14 cellular contexts compared by ENCODE assay signal in genomic region chr4:127624176-127624575, GRCh38. TPM values are rescaled to one million over a fixed set of nuclear protein-coding genes. Genes with fewer than 3 reads are reported as not detected.
DNase-seq lines count a peak whose midpoint lies in the region; ATAC-seq and TF ChIP-seq lines count a peak whose summit lies in the region.
"Had no signal": no experiment of that assay in that cellular context is flagged by ENCODE, and none has a peak within 500 bp of the region (broad histone marks: within the 10 kb centered on the region; RNA-seq: fewer than 3 reads in every experiment).

No MANE protein-coding gene starts in this region.

- H3K79me1 ChIP-seq in mesendoderm (ENCODE audit: low read length): no peaks in the 10 kb centered on the region

- 71% methylated on average over 8 of the region's 8 CpGs for WGBS in SK-N-SH (ENCODE audit: low lambda C conversion rate)
- WGBS in mesendoderm (ENCODE audit: extremely low coverage, insufficient coverage, low lambda C conversion rate): no CpG with 5 or more reads among the region's 8 CpGs

- no peak overlapping the region for H3K27ac ChIP-seq in SK-N-SH (ENCODE audit: low read depth in 2 of 2, low read length in 1 of 2)
- H3K27ac ChIP-seq in brain microvascular endothelial cell: no peak overlapping the region
- H3K27ac ChIP-seq in CD4-positive, alpha-beta memory T cell (ENCODE audit: low read depth, low read length): no peak overlapping the region
- no peak overlapping the region for H3K27ac ChIP-seq in mesendoderm (ENCODE audit: low read depth, low read length)
- H3K27ac ChIP-seq: right lobe of liver had no signal

- H3K9ac ChIP-seq in SK-N-SH (no peak overlapping the region), mesendoderm (ENCODE audit: low read length) (no peak overlapping the region)

- peaks cover 10% of the 10 kb centered on the region for H3K4me1 Mint-ChIP-seq in mesothelial cell of epicardium
- peaks cover 0 to 15% (median 3%) of the 10 kb centered on the region in 4 donors for H3K4me1 Mint-ChIP-seq in CD4-positive, alpha-beta memory T cell
- H3K4me1 Mint-ChIP-seq in activated CD4-positive, alpha-beta memory T cell treated with anti-CD3 and anti-CD28 coated beads, Interleukin-2, amount 10 ng/mL, durations not matched to agents 7 days and 5 days: peaks cover 6% of the 10 kb centered on the region

- DNase-seq in SK-N-SH (no peak), brain microvascular endothelial cell (no peak), mesothelial cell of epicardium (ENCODE audit: low spot score in 2 of 2, unreplicated experiment in 2 of 2) (no peak), mesendoderm (no peak)
- no peak for DNase-seq in CD4-positive, alpha-beta memory T cell
- no peak for DNase-seq in activated CD4-positive, alpha-beta memory T cell treated with anti-CD3 and anti-CD28 coated beads, Interleukin-2, amount 10 ng/mL, durations not matched to agents 7 days and 5 days
- DNase-seq: activated naive CD4-positive, alpha-beta T cell treated with Interleukin-2 at 50 U/mL for 16 hours; effector CD4-positive, alpha-beta T cell; NCI-H1048; right lobe of liver had no signal

- H2AK5ac ChIP-seq in mesendoderm (ENCODE audit: low read length): no peak overlapping the region

- no peak overlapping the region for H3K27ac Mint-ChIP-seq in mesothelial cell of epicardium
- H3K27ac Mint-ChIP-seq in CD4-positive, alpha-beta memory T cell: no peak overlapping the region
- H3K27ac Mint-ChIP-seq in activated CD4-positive, alpha-beta memory T cell treated with anti-CD3 and anti-CD28 coated beads, Interleukin-2, amount 10 ng/mL, durations not matched to agents 7 days and 5 days: no peak overlapping the region
- H3K27ac Mint-ChIP-seq: activated CD8-positive, alpha-beta T cell treated with anti-CD3 and anti-CD28 coated beads for 36 hours; T-helper 1 cell treated with Interleukin-12 subunit alpha and Interleukin-12 subunit beta and Interleukin-4 antibody, amounts not matched to agents 30 μg/mL and 1 μg/mL, for 36 hours had no signal

- H4K5ac ChIP-seq in mesendoderm (ENCODE audit: low read length): no peak overlapping the region

- no peaks in the 10 kb centered on the region for H4K20me1 ChIP-seq in SK-N-SH (ENCODE audit: insufficient read depth)

- POLR2A ChIA-PET in SK-N-SH (lab: Yijun Ruan, JAX): no interaction called here
- POLR2A ChIA-PET in CD4-positive, alpha-beta memory T cell (lab: Charles Lee; ENCODE audit: partially characterized antibody): no interaction called here
- POLR2A ChIA-PET in activated CD4-positive, alpha-beta memory T cell treated with anti-CD3 and anti-CD28 coated beads, Interleukin-2, amount 10 ng/mL, durations not matched to agents 7 days and 5 days (lab: Charles Lee): interaction anchor here (0.8 kb wide), 1 partner anchor 9 kb away, joined by 3 read pairs; no protein-coding TSS in a partner anchor

- 0 out of 2 replicates have a peak overlapping the region, but pooled peaks have one; percentile 78 for H2AFZ ChIP-seq in SK-N-SH (ENCODE audit: low read depth)

- no peak for TF ChIP-seq EP300 in SK-N-SH (IDR thresholded peaks at IDR 0.05; ENCODE audit: borderline replicate concordance in 1 of 2, low read depth in 1 of 2, low read length in 1 of 2)

- H3K9me2 ChIP-seq in SK-N-SH: no peaks in the 10 kb centered on the region

- intact Hi-C loops in CD4-positive, alpha-beta memory T cell (cut with micrococcal nuclease): no loop called here

- no peak overlapping the region for H3K4ac ChIP-seq in mesendoderm (ENCODE audit: low read depth, low read length)

- no peaks in the 10 kb centered on the region for H3K9me3 Mint-ChIP-seq in mesothelial cell of epicardium
- H3K9me3 Mint-ChIP-seq in CD4-positive, alpha-beta memory T cell: peaks cover 0 to 4% (median 0%) of the 10 kb centered on the region in 8 donors
- no peaks in the 10 kb centered on the region for H3K9me3 Mint-ChIP-seq in activated CD4-positive, alpha-beta memory T cell treated with anti-CD3 and anti-CD28 coated beads, Interleukin-2, amount 10 ng/mL, durations not matched to agents 7 days and 5 days
- H3K9me3 Mint-ChIP-seq: activated CD8-positive, alpha-beta T cell treated with anti-CD3 and anti-CD28 coated beads for 36 hours; T-helper 1 cell treated with Interleukin-12 subunit alpha and Interleukin-12 subunit beta and Interleukin-4 antibody, amounts not matched to agents 30 μg/mL and 1 μg/mL, for 36 hours had no signal

- in situ Hi-C loops in brain microvascular endothelial cell (cut with HindIII; ENCODE audit: low pct_ligation_motif_present, low sequenced_read_pairs): loop anchor here (25.0 kb wide), 1 partner anchor 113 kb away; the partner anchor contains the start of gene SLC25A31

- H3F3A ChIP-seq in SK-N-SH (replicated peaks; ENCODE audit: insufficient read depth): no peaks in the 10 kb centered on the region

- no peak for TF ChIP-seq RAD21 in SK-N-SH (IDR thresholded peaks at IDR 0.05; ENCODE audit: low read length)

- no peak overlapping the region for H3K4me2 ChIP-seq in SK-N-SH
- H3K4me2 ChIP-seq in mesendoderm (ENCODE audit: low read length): no peak overlapping the region

- no peaks in the 10 kb centered on the region for H3K79me2 ChIP-seq in SK-N-SH (ENCODE audit: insufficient read depth)
- H3K79me2 ChIP-seq in mesendoderm (ENCODE audit: control insufficient read depth, insufficient read depth, low read length): no peaks in the 10 kb centered on the region

- H3K4me3 Mint-ChIP-seq in mesothelial cell of epicardium: peak overlapping the region; percentile 77
- peak overlapping the region in 2 of 8 donors; percentile 16 to 56 for H3K4me3 Mint-ChIP-seq in CD4-positive, alpha-beta memory T cell
- H3K4me3 Mint-ChIP-seq in activated CD4-positive, alpha-beta memory T cell treated with anti-CD3 and anti-CD28 coated beads, Interleukin-2, amount 10 ng/mL, durations not matched to agents 7 days and 5 days: no peak overlapping the region
- H3K4me3 Mint-ChIP-seq: T-helper 1 cell treated with Interleukin-12 subunit alpha and Interleukin-12 subunit beta and Interleukin-4 antibody, amounts not matched to agents 30 μg/mL and 1 μg/mL, for 36 hours had no signal

- H3K27me3 ChIP-seq in SK-N-SH (ENCODE audit: insufficient read depth) (peaks cover 9% of the 10 kb centered on the region), brain microvascular endothelial cell (replicated peaks) (no peaks in the 10 kb centered on the region), mesendoderm (ENCODE audit: insufficient read depth, low read length, poor library complexity) (peaks cover 9% of the 10 kb centered on the region)
- H3K27me3 ChIP-seq in CD4-positive, alpha-beta memory T cell (ENCODE audit: insufficient read depth, low read length): peaks cover 9% of the 10 kb centered on the region

- peaks cover 80% of the 10 kb centered on the region for H3K27me3 Mint-ChIP-seq in mesothelial cell of epicardium (ENCODE audit: low read depth)
- peaks cover 27 to 30% of the 10 kb centered on the region in 2 donors for H3K27me3 Mint-ChIP-seq in CD4-positive, alpha-beta memory T cell
- H3K27me3 Mint-ChIP-seq in activated CD4-positive, alpha-beta memory T cell treated with anti-CD3 and anti-CD28 coated beads, Interleukin-2, amount 10 ng/mL, durations not matched to agents 7 days and 5 days: peaks cover 39% of the 10 kb centered on the region

- no peak overlapping the region for H2BK15ac ChIP-seq in mesendoderm (replicated peaks; ENCODE audit: low read depth)

- H3K18ac ChIP-seq in mesendoderm (ENCODE audit: low read length): no peak overlapping the region

- H2BK120ac ChIP-seq in mesendoderm (ENCODE audit: low read depth, low read length): no peak overlapping the region

- no peaks in the 10 kb centered on the region for H3K9me3 ChIP-seq in SK-N-SH
- H3K9me3 ChIP-seq in CD4-positive, alpha-beta memory T cell (ENCODE audit: control insufficient read depth in 1 of 2, low read length in 2 of 2): no peaks in the 10 kb centered on the region
- H3K9me3 ChIP-seq: right lobe of liver had no signal

- no peak overlapping the region for H3K23ac ChIP-seq in mesendoderm (ENCODE audit: low read length)

- H4K8ac ChIP-seq in mesendoderm (ENCODE audit: low read depth, low read length): no peak overlapping the region

- H3K56ac ChIP-seq in mesendoderm (ENCODE audit: low read length): no peak overlapping the region

- CTCF ChIA-PET in SK-N-SH (lab: Yijun Ruan, JAX): interaction anchor here (2.4 to 3.6 kb wide), 2 partner anchors 19 to 109 kb away, joined by 15 to 27 read pairs; no protein-coding TSS in a partner anchor
- CTCF ChIA-PET in CD4-positive, alpha-beta memory T cell (lab: Charles Lee; ENCODE audit: partially characterized antibody): no interaction called here
- CTCF ChIA-PET in activated CD4-positive, alpha-beta memory T cell treated with anti-CD3 and anti-CD28 coated beads, Interleukin-2, amount 10 ng/mL, durations not matched to agents 7 days and 5 days (lab: Charles Lee): no interaction called here

- TF ChIP-seq CTCF in SK-N-SH (IDR thresholded peaks at IDR 0.05) (no peak), brain microvascular endothelial cell (IDR thresholded peaks at IDR 0.05; ENCODE audit: low read depth, low read length, missing control alignments) (no peak), mesothelial cell of epicardium (IDR thresholded peaks at IDR 0.05; ENCODE audit: unreplicated experiment) (no peak)

- no peak for ATAC-seq in SK-N-SH treated with all-trans-retinoic acid at 6 μM for 48 hours
- ATAC-seq in HG02970 (IDR thresholded peaks at IDR 0.05; ENCODE audit: low FRiP score, unreplicated experiment): no peak
- ATAC-seq: activated CD8-positive, alpha-beta T cell treated with anti-CD3 and anti-CD28 coated beads for 36 hours had no signal

- H3K4me1 ChIP-seq in SK-N-SH (ENCODE audit: control insufficient read depth in 1 of 2, insufficient read depth in 2 of 2, low read depth in 1 of 2, low read length in 1 of 2) (peaks cover 0 to 3% of the 10 kb centered on the region in 2 experiments; a peak in 1 of 4 replicates), mesendoderm (ENCODE audit: control insufficient read depth, low read depth, low read length) (no peaks in the 10 kb centered on the region)
- no peaks in the 10 kb centered on the region for H3K4me1 ChIP-seq in CD4-positive, alpha-beta memory T cell (ENCODE audit: insufficient read depth, low read length)

- H3K36me3 Mint-ChIP-seq in mesothelial cell of epicardium: no peaks in the 10 kb centered on the region
- no peaks in the 10 kb centered on the region for H3K36me3 Mint-ChIP-seq in CD4-positive, alpha-beta memory T cell
- H3K36me3 Mint-ChIP-seq in activated CD4-positive, alpha-beta memory T cell treated with anti-CD3 and anti-CD28 coated beads, Interleukin-2, amount 10 ng/mL, durations not matched to agents 7 days and 5 days (ENCODE audit: low read depth): no peaks in the 10 kb centered on the region

- H2BK5ac ChIP-seq in mesendoderm (ENCODE audit: low read length): no peak overlapping the region

- no peaks in the 10 kb centered on the region for H3K36me3 ChIP-seq in SK-N-SH (replicated peaks in 1 of 2; ENCODE audit: control insufficient read depth in 1 of 2, insufficient read depth in 2 of 2, low read length in 1 of 2)
- no peaks in the 10 kb centered on the region for H3K36me3 ChIP-seq in brain microvascular endothelial cell (replicated peaks)
- H3K36me3 ChIP-seq in CD4-positive, alpha-beta memory T cell (ENCODE audit: insufficient read depth, low read length): no peaks in the 10 kb centered on the region
- H3K36me3 ChIP-seq in mesendoderm (ENCODE audit: control insufficient read depth, insufficient read depth, low read length): no peaks in the 10 kb centered on the region
- H3K36me3 ChIP-seq: right lobe of liver had no signal

- H3K4me3 ChIP-seq in SK-N-SH (ENCODE audit: low read depth in 2 of 2, low read length in 1 of 2) (no peak overlapping the region), brain microvascular endothelial cell (ENCODE audit: low read depth, low read length) (peak overlapping the region; percentile 73), mesendoderm (ENCODE audit: low read length) (no peak overlapping the region)
- no peak overlapping the region for H3K4me3 ChIP-seq in CD4-positive, alpha-beta memory T cell (ENCODE audit: low read length in 2 of 2)

RNA-seq across cellular contexts. Expression of gene INTU, which starts 8.6 kb away (rescaled TPM):
- 3.3 and 7.3 TPM in 2 replicates for polyA plus RNA-seq in SK-N-SH (2012; rRNA removed)
- polyA plus RNA-seq in SK-N-SH (2012; cell fraction: cytosol; rRNA removed): 1.3 and 1.7 TPM in 2 replicates
- polyA plus RNA-seq in SK-N-SH (2012; cell fraction: nucleus; rRNA removed): 14.5 and 32.5 TPM in 2 replicates
- 25.0 to 27.7 TPM (median 26.2 TPM) in 3 replicates for total RNA-seq in mesothelial cell of epicardium
- not detected for total RNA-seq in CD4-positive, alpha-beta memory T cell
- polyA plus RNA-seq in CD4-positive, alpha-beta memory T cell: under 1 TPM in 1 of 2 donors, not detected in 1; 0.37 TPM
- total RNA-seq in activated CD4-positive, alpha-beta memory T cell treated with anti-CD3 and anti-CD28 coated beads, Interleukin-2, amount 10 ng/mL, durations not matched to agents 7 days and 5 days: not detected
- 3.0 TPM for polyA plus RNA-seq in mesendoderm (2013, experiment 1 of 2)
- 2.6 TPM for polyA plus RNA-seq in mesendoderm (2013, experiment 2 of 2)

Comparison
In these comparisons a context has a peak if more than half of its experiments do, and no peak if none do; other contexts are left out.
1. RNA of gene INTU, which starts 8.6 kb away (total RNA-seq): 25.0 to 27.7 TPM in mesothelial cell of epicardium; not detected in activated CD4-positive, alpha-beta memory T cell treated with anti-CD3 and anti-CD28 coated beads, Interleukin-2, amount 10 ng/mL, durations not matched to agents 7 days and 5 days and not detected in CD4-positive, alpha-beta memory T cell; every median in the first group is over 10 times any median in the second.